In genomic region chr20:30815577-30816181, GRCh38 we compare ENCODE assay signal across 1 cellular context.
TF ChIP-seq lines count a peak whose summit lies in the region.

No MANE protein-coding gene starts in this region.

TF ChIP-seq in WTC11, 78 proteins besides CTCF, POLR2A, EP300 and RAD21 (continued from another document):
- no peak for TF ChIP-seq E2F1 (CRISPR knock-in tag; IDR thresholded peaks at IDR 0.05)
- TF ChIP-seq ZNF396 (CRISPR knock-in tag; IDR thresholded peaks at IDR 0.05; ENCODE audit: borderline replicate concordance): no peak
- TF ChIP-seq PREB (CRISPR knock-in tag; IDR thresholded peaks at IDR 0.05; ENCODE audit: borderline replicate concordance): no peak
- TF ChIP-seq HMGA2 (CRISPR knock-in tag; IDR thresholded peaks at IDR 0.05): no peak
- no peak for TF ChIP-seq ZNF512 (CRISPR knock-in tag; IDR thresholded peaks at IDR 0.05; ENCODE audit: borderline replicate concordance)
- no peak for TF ChIP-seq NFYB (CRISPR knock-in tag; conservative IDR thresholded peaks at IDR 0.05; ENCODE audit: low read depth)
- TF ChIP-seq TCF7 (CRISPR knock-in tag; IDR thresholded peaks at IDR 0.05; ENCODE audit: low read depth): no peak
- TF ChIP-seq ZBTB21 (CRISPR knock-in tag; IDR thresholded peaks at IDR 0.05; ENCODE audit: borderline replicate concordance): no peak
- no peak for TF ChIP-seq MLX (CRISPR knock-in tag; IDR thresholded peaks at IDR 0.05)
- TF ChIP-seq NFATC4 (CRISPR knock-in tag; IDR thresholded peaks at IDR 0.05): no peak
- TF ChIP-seq GTF2I (CRISPR knock-in tag; conservative IDR thresholded peaks at IDR 0.05): no peak
- no peak for TF ChIP-seq ZNF263 (CRISPR knock-in tag; IDR thresholded peaks at IDR 0.05; ENCODE audit: low read depth)
